Comparison of ENCODE assay signal across 25 cellular contexts in the genomic region with DNA sequence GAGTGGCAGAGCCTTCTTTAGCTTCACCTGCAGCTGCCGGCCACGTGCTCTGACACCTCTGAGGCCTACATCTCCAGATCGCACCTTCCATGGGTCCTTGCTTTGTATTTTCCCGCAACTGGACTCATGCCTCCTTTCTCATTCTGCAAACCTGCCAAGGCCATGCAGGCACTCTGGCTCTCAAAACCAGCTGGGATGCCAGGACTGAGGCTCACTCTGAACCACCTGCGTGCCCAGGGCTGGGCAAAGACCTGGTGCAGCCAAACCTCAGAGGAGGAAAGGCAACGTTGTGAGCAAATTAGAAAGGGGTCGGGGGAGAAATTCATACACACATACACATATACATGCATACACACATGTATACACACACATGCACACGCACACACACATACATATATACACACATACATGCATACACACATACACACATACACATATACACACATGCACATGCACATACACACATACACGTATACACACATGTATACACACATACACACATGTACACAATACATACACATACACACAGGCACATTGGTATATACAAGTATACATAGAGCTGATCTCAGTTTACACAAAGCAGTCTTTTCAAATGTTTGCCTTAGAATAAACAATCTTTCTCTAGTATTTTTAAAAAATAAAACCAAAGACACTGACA.
DNase-seq lines count a peak whose midpoint lies in the region; FAIRE-seq and TF ChIP-seq lines count a peak whose summit lies in the region.
"Had no signal": no experiment of that assay in that cellular context is flagged by ENCODE, and none has a peak within 500 bp of the region (broad histone marks: within the 10 kb centered on the region; RNA-seq: fewer than 3 reads in every experiment).

No MANE protein-coding gene starts in this region.

- 81 to 87% (median 83%) methylated on average over 9 of the region's 9 CpGs for WGBS in stomach, 5 donors

- intact Hi-C loops in stomach (cut with DNase I; ENCODE audit: low total_unique reads) = no loop called here

- TF ChIP-seq CTCF in coronary artery (IDR thresholded peaks at IDR 0.05) (no peak), stomach (IDR thresholded peaks at IDR 0.05) (no peak)

- H3K27ac ChIP-seq in coronary artery (no peak overlapping the region), stomach (no peak overlapping the region)
- H3K27ac ChIP-seq: BLaER1, KMS-11, RWPE1, SK-N-MC had no signal

- TF ChIP-seq EP300 in stomach (IDR thresholded peaks at IDR 0.05) = no peak

- in situ Hi-C loops in G401 (cut with HindIII; ENCODE audit: low sequenced_read_pairs) = no loop called here

- peak; percentile 73 for FAIRE-seq in HTR-8/SVneo (lab: Jason Lieb, UNC)
- FAIRE-seq: A204.1 had no signal

- no peak overlapping the region for H3K4me3 ChIP-seq in coronary artery
- no peak overlapping the region for H3K4me3 ChIP-seq in stomach
- H3K4me3 ChIP-seq: BLaER1, GM23338, HAP-1, SK-N-MC had no signal

- no peaks in the 10 kb centered on the region for H3K36me3 ChIP-seq in stomach
- H3K36me3 ChIP-seq: HAP-1 had no signal

- H3K9me3 ChIP-seq in stomach = no peaks in the 10 kb centered on the region
- H3K9me3 ChIP-seq: BLaER1, HAP-1 had no signal

- peaks cover 0 to 8% (median 0%) of the 10 kb centered on the region in 3 donors for H3K27me3 ChIP-seq in stomach
- H3K27me3 ChIP-seq: BLaER1 had no signal

- TF ChIP-seq POLR2A in stomach (IDR thresholded peaks at IDR 0.05) = no peak

- H3K4me1 ChIP-seq in stomach = no peaks in the 10 kb centered on the region
- H3K4me1 ChIP-seq: HAP-1 had no signal

- peak; percentile 43 for DNase-seq in G401 (ENCODE audit: low spot score)
- no peak for DNase-seq in HTR-8/SVneo (ENCODE audit: insufficient read length, low spot score)
- DNase-seq in coronary artery (ENCODE audit: low spot score) = peak; percentile 29
- peak; percentile 2 for DNase-seq in stomach
- no peak for DNase-seq in NOMO-1 treated with dmso at 0.1 percent for 144 hours (lab: John Stamatoyannopoulos, UW; ENCODE audit: unreplicated experiment)
- no peak for DNase-seq in GDM1 (lab: John Stamatoyannopoulos, UW)
- DNase-seq in middle frontal gyrus (ENCODE audit: extremely low spot score, low spot score) = no peak
- DNase-seq: CD4-positive, CD25-positive, alpha-beta regulatory T cell; DMS153; DND-41; MM.1S; NCI-H1417; NCI-H1694; NCI-H2029 treated with DMSO at 0.1 percent for 48 hours; NCI-H226; NCI-H510A; NCI-H69; SHP77 treated with DMSO at 0.1 percent for 48 hours had no signal

Comparison
In these comparisons a context has a peak if more than half of its experiments do, and no peak if none do; other contexts are left out.
1. DNase-seq: peak in G401 (single experiment), coronary artery (single experiment) and stomach (single experiment); none in HTR-8/SVneo (single experiment), NOMO-1 treated with dmso at 0.1 percent for 144 hours (single experiment), GDM1 (single experiment) and middle frontal gyrus (single experiment).